In the genomic region with DNA sequence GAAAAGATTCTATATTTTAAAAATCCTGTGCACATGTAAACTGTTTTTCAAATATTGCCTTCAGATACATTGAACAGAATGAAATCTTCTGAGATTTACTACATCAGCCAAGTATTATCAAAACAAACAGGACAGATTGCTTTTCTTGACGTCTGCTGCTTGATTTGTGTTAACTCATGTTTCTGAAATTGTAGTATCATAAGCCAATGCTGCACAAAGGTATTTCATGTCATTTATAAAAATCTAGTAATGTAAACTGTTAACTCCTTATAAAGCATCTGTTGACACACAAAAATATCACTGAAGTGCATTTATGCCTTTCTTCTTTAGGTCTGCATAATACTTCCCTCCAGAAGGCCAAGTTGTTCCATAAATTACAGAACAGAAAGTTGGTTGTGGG, we compare ENCODE assay signal across 16 cellular contexts. TPM values are rescaled to one million over a fixed set of nuclear protein-coding genes. Genes with fewer than 3 reads are reported as not detected.
DNase-seq lines count a peak whose midpoint lies in the region; ATAC-seq and TF ChIP-seq lines count a peak whose summit lies in the region.
"Had no signal": no experiment of that assay in that cellular context is flagged by ENCODE, and none has a peak within 500 bp of the region (broad histone marks: within the 10 kb centered on the region; RNA-seq: fewer than 3 reads in every experiment).

No MANE protein-coding gene starts in this region.

- no peak for TF ChIP-seq POLR2A in transverse colon (IDR thresholded peaks at IDR 0.05)

- H3K27me3 ChIP-seq in heart right ventricle = no peaks in the 10 kb centered on the region
- H3K27me3 ChIP-seq in transverse colon = no peaks in the 10 kb centered on the region

- H3K4me3 ChIP-seq in heart right ventricle (no peak overlapping the region), coronary artery (no peak overlapping the region), transverse colon (no peak overlapping the region)

- H3K27ac Mint-ChIP-seq in osteocyte (ENCODE audit: unreplicated experiment) = peak overlapping the region; percentile 41
- H3K27ac Mint-ChIP-seq: CD14-positive monocyte had no signal

- 6 to 11% methylated on average over 1 of the region's 1 CpG for WGBS in heart right ventricle, 2 donors
- 33 to 44% methylated on average over 1 of the region's 1 CpG for WGBS in transverse colon (ENCODE audit: low coverage in 1 of 2), 2 donors

- no peaks in the 10 kb centered on the region for H3K9me3 Mint-ChIP-seq in osteocyte (ENCODE audit: unreplicated experiment)

- intact Hi-C loops in heart right ventricle (cut with DNase I) = no loop called here
- intact Hi-C loops in Right ventricle myocardium superior (cut with DNase I) = no loop called here
- intact Hi-C loops in transverse colon (cut with DNase I; ENCODE audit: low total_unique reads) = no loop called here

- TF ChIP-seq CTCF in heart right ventricle (IDR thresholded peaks at IDR 0.05) (no peak), coronary artery (IDR thresholded peaks at IDR 0.05) (no peak), osteocyte (IDR thresholded peaks at IDR 0.05) (no peak), transverse colon (IDR thresholded peaks at IDR 0.05) (no peak)

- no peaks in the 10 kb centered on the region for H3K27me3 Mint-ChIP-seq in osteocyte (ENCODE audit: unreplicated experiment)

- DNase-seq in heart right ventricle (no peak), Right ventricle myocardium superior (no peak), coronary artery (ENCODE audit: low spot score) (no peak), osteocyte (ENCODE audit: extremely low spot score, unreplicated experiment) (no peak), transverse colon (no peak), NCI-H526 treated with DMSO at 0.1 percent for 48 hours (lab: John Stamatoyannopoulos, UW) (no peak), middle frontal gyrus (ENCODE audit: extremely low spot score, low spot score) (no peak), left lobe of liver (ENCODE audit: low spot score) (no peak)
- DNase-seq: COR-L47, DMS153, MM.1S, NCI-H1105 treated with DMSO at 0.1 percent for 48 hours, NCI-H187 treated with DMSO at 0.1 percent for 48 hours, NCI-H2171 treated with DMSO at 0.1 percent for 48 hours, NCI-H82 had no signal

- peaks cover 32% of the 10 kb centered on the region for H3K36me3 Mint-ChIP-seq in osteocyte (ENCODE audit: unreplicated experiment)
- H3K36me3 Mint-ChIP-seq: CD14-positive monocyte had no signal

- ATAC-seq in heart right ventricle = no peak
- no peak for ATAC-seq in Right ventricle myocardium superior (ENCODE audit: poor library complexity)
- ATAC-seq in left lobe of liver = no peak

- no peaks in the 10 kb centered on the region for H3K9me3 ChIP-seq in heart right ventricle
- H3K9me3 ChIP-seq in transverse colon = no peaks in the 10 kb centered on the region

- in situ Hi-C loops in transverse colon (cut with MboI; ENCODE audit: low pct_ligation_motif_present in 1 of 4, low pct_unique_long_range_greater_than_20kb in 1 of 4, low sequenced_read_pairs in 3 of 4) = no loop called here

- H3K36me3 ChIP-seq in heart right ventricle (peaks cover 0 to 94% (median 4%) of the 10 kb centered on the region in 9 donors), transverse colon (no peaks in the 10 kb centered on the region)

- no peak for TF ChIP-seq EP300 in transverse colon (IDR thresholded peaks at IDR 0.05; ENCODE audit: low read depth)

- peaks cover 57% of the 10 kb centered on the region for H3K4me1 Mint-ChIP-seq in osteocyte (ENCODE audit: unreplicated experiment)

- H3K4me1 ChIP-seq in heart right ventricle (peaks cover 10 to 98% (median 81%) of the 10 kb centered on the region in 9 donors), transverse colon (no peaks in the 10 kb centered on the region)

- H3K27ac ChIP-seq in heart right ventricle (peak overlapping the region in 7 of 10 donors; percentile 7 to 70 (median 24)), coronary artery (peak overlapping the region; percentile 63 to 77), transverse colon (peak overlapping the region in 3 of 4 donors; percentile 34 to 63 (median 50))

- no peak overlapping the region for H3K4me3 Mint-ChIP-seq in osteocyte (ENCODE audit: unreplicated experiment)
- H3K4me3 Mint-ChIP-seq: CD14-positive monocyte had no signal

RNA-seq across cellular contexts. Expression of gene CAV1, which starts 28.3 kb away (rescaled TPM):
- 100 to 1,000 TPM; 195 to 364 (median 287) TPM for total RNA-seq in heart right ventricle
- polyA plus RNA-seq in heart right ventricle = 100 to 1,000 TPM in 1 of 2 donors, 10 to 100 TPM in 1; 93.0 to 198 TPM
- 300 TPM for total RNA-seq in Right ventricle myocardium superior
- total RNA-seq in osteocyte = 492 and 502 TPM in 2 replicates
- 10 to 100 TPM; 52.2 to 73.8 (median 62.2) TPM for total RNA-seq in transverse colon
- 9.3 TPM for total RNA-seq in left lobe of liver
- polyA plus RNA-seq: CD14-positive monocyte had no signal

RNA-seq across cellular contexts. Expression of gene CAV2, which starts 53.6 kb away (rescaled TPM):
- 100 to 1,000 TPM; 196 to 277 (median 244) TPM for total RNA-seq in heart right ventricle
- polyA plus RNA-seq in heart right ventricle = 100 to 1,000 TPM in 1 of 2 donors, 10 to 100 TPM in 1; 56.3 to 136 TPM
- 183 TPM for total RNA-seq in Right ventricle myocardium superior
- 81.6 and 86.8 TPM in 2 replicates for total RNA-seq in osteocyte
- total RNA-seq in transverse colon = 10 to 100 TPM in 3 of 4 donors, 1 to 10 TPM in 1; 4.1 to 28.3 (median 13.9) TPM
- total RNA-seq in left lobe of liver = 28.4 TPM
